In genomic region chr9:97075289-97075870, GRCh38 we compare ENCODE assay signal across 16 cellular contexts. TPM values are rescaled to one million over a fixed set of nuclear protein-coding genes. Genes with fewer than 3 reads are reported as not detected.
A peak's percentile ranks its signal among the peaks of the same experiment; 100 is the strongest.
DNase-seq lines count a peak whose midpoint lies in the region; ATAC-seq, FAIRE-seq and TF ChIP-seq lines count a peak whose summit lies in the region.
"Had no signal": no experiment of that assay in that cellular context is flagged by ENCODE, and none has a peak within 500 bp of the region (broad histone marks: within the 10 kb centered on the region; RNA-seq: fewer than 3 reads in every experiment).

No MANE protein-coding gene starts in this region.

- H3K27me3 Mint-ChIP-seq in mesothelial cell of epicardium (ENCODE audit: low read depth), result no peaks in the 10 kb centered on the region

- DNase-seq in left kidney (ENCODE audit: low read depth, low spot score) (peak; percentile 45), mesothelial cell of epicardium (ENCODE audit: low spot score in 2 of 2, unreplicated experiment in 2 of 2) (no peak), GM10248 (ENCODE audit: extremely low spot score) (no peak), NCI-H524 (lab: John Stamatoyannopoulos, UW) (no peak), colonic mucosa (no peak)
- DNase-seq: C1 segment of cervical spinal cord; Calu3; CD4-positive, alpha-beta T cell; DMS 273 treated with DMSO at 0.1 percent for 48 hours had no signal

- H3K36me3 ChIP-seq in colonic mucosa, result no peaks in the 10 kb centered on the region

- CTCF ChIA-PET in GM10248 (lab: Yijun Ruan, JAX), result no interaction called here

- POLR2A ChIA-PET in GM10248 (lab: Yijun Ruan, JAX), result no interaction called here

- no peaks in the 10 kb centered on the region for H3K4me1 ChIP-seq in colonic mucosa

- FAIRE-seq in endometrium (lab: Jason Lieb, UNC), result peak; percentile 78
- FAIRE-seq: A204.1, GM12891, H54, HTR-8/SVneo had no signal

- peak overlapping the region; percentile 57 for H3K27ac Mint-ChIP-seq in mesothelial cell of epicardium
- H3K27ac Mint-ChIP-seq: B cell; CD4-positive, alpha-beta T cell had no signal

- peaks cover 14% of the 10 kb centered on the region for H3K27me3 ChIP-seq in colonic mucosa

- no peak overlapping the region for H3K9ac ChIP-seq in colonic mucosa (ENCODE audit: low read depth in 2 of 2, low read length in 2 of 2)

- no peaks in the 10 kb centered on the region for H3K9me3 Mint-ChIP-seq in mesothelial cell of epicardium
- H3K9me3 Mint-ChIP-seq: CD4-positive, alpha-beta T cell had no signal

- H3K27ac ChIP-seq in colonic mucosa, result no peak overlapping the region

- TF ChIP-seq CTCF in mesothelial cell of epicardium (IDR thresholded peaks at IDR 0.05; ENCODE audit: unreplicated experiment) (no peak), GM10248 (IDR thresholded peaks at IDR 0.05; ENCODE audit: control extremely low read depth, extremely low read depth, low read depth, missing control alignments) (no peak), colonic mucosa (IDR thresholded peaks at IDR 0.05) (no peak)

- no peaks in the 10 kb centered on the region for H3K9me3 ChIP-seq in colonic mucosa

- intact Hi-C loops in colonic mucosa (cut with DNase I), result no loop called here

- H3K4me1 Mint-ChIP-seq in mesothelial cell of epicardium, result peaks cover 28% of the 10 kb centered on the region
- H3K4me1 Mint-ChIP-seq: B cell had no signal

- no peak overlapping the region for H3K4me3 Mint-ChIP-seq in mesothelial cell of epicardium
- H3K4me3 Mint-ChIP-seq: B cell; CD4-positive, alpha-beta T cell had no signal

- no peak overlapping the region for H3K4me3 ChIP-seq in colonic mucosa

- no peaks in the 10 kb centered on the region for H3K36me3 Mint-ChIP-seq in mesothelial cell of epicardium

- ATAC-seq in HG03135 (IDR thresholded peaks at IDR 0.05; ENCODE audit: unreplicated experiment), result no peak

RNA-seq across cellular contexts. Expression of gene CTSV, which starts 36.4 kb away (rescaled TPM):
- total RNA-seq in mesothelial cell of epicardium (8.3 to 8.9 TPM (median 8.6 TPM) in 3 replicates), colonic mucosa (1 to 10 TPM; 4.8 to 6.0 TPM)
- total RNA-seq: B cell had no signal
